In genomic region chrX:136910565-136911040, GRCh38 we compare ENCODE assay signal across 8 cellular contexts. TPM values are rescaled to one million over a fixed set of nuclear protein-coding genes. Genes with fewer than 3 reads are reported as not detected.
DNase-seq lines count a peak whose midpoint lies in the region; ATAC-seq and TF ChIP-seq lines count a peak whose summit lies in the region.

No MANE protein-coding gene starts in this region.

- no peaks in the 10 kb centered on the region for H4K20me1 ChIP-seq in OCI-LY7 (ENCODE audit: insufficient read depth, low read length)

- H3K9me3 ChIP-seq in ES-I3 (ENCODE audit: control insufficient read depth, insufficient read depth, low read length), result no peaks in the 10 kb centered on the region
- no peaks in the 10 kb centered on the region for H3K9me3 ChIP-seq in OCI-LY7 (ENCODE audit: low read length)
- no peaks in the 10 kb centered on the region for H3K9me3 ChIP-seq in esophagus muscularis mucosa

- POLR2A ChIA-PET in OCI-LY7 (lab: Charles Lee), result interaction anchor here (2.5 kb wide), 1 partner anchor 30 kb away, joined by 8 read pairs; the partner anchor contains the start of gene RBMX

- CTCF ChIA-PET in OCI-LY7 (lab: Charles Lee; ENCODE audit: unreplicated experiment), result no interaction called here

- peaks cover 8% of the 10 kb centered on the region; the same call in 1 of the 2 replicates for H3K4me1 ChIP-seq in ES-I3 (ENCODE audit: insufficient read depth, low read length)
- peaks cover 24% of the 10 kb centered on the region for H3K4me1 ChIP-seq in OCI-LY7 (ENCODE audit: insufficient read depth, low read length, poor library complexity, severe bottlenecking)
- H3K4me1 ChIP-seq in esophagus muscularis mucosa, result peaks cover 0 to 15% (median 10%) of the 10 kb centered on the region in 4 donors
- no peaks in the 10 kb centered on the region for H3K4me1 ChIP-seq in rectal smooth muscle tissue (ENCODE audit: control insufficient read depth, insufficient read depth, low read length)

- no peak for TF ChIP-seq CTCF in OCI-LY7 (conservative IDR thresholded peaks at IDR 0.05; ENCODE audit: low read length)
- no peak for TF ChIP-seq CTCF in esophagus muscularis mucosa (IDR thresholded peaks at IDR 0.05)

- no peak for ATAC-seq in HG02642 (IDR thresholded peaks at IDR 0.05; ENCODE audit: poor library complexity, unreplicated experiment)
- ATAC-seq in GM21576 (IDR thresholded peaks at IDR 0.05; ENCODE audit: unreplicated experiment), result no peak
- ATAC-seq in HG02973 (IDR thresholded peaks at IDR 0.05; ENCODE audit: unreplicated experiment), result no peak
- ATAC-seq in sciatic nerve, result no peak

- H3K9ac ChIP-seq in ES-I3 (ENCODE audit: low read depth, low read length), result peak overlapping the region; percentile 97; the same call in 1 of the 2 replicates
- no peak overlapping the region for H3K9ac ChIP-seq in rectal smooth muscle tissue (ENCODE audit: low read length)

- H3K4me3 ChIP-seq in OCI-LY7 (ENCODE audit: low read depth, low read length, poor library complexity, severe bottlenecking) (peak overlapping the region; percentile 88), esophagus muscularis mucosa (peak overlapping the region; percentile 61 to 74 (median 64)), rectal smooth muscle tissue (ENCODE audit: low read length) (peak overlapping the region; percentile 14)

- BruUV-seq in OCI-LY7 (replicated peaks; lab: Mats Ljungman, UMichigan), result TSS peak; percentile 66

- H3K4me2 ChIP-seq in OCI-LY7 (ENCODE audit: low read length), result peak overlapping the region; percentile 86

- H3K79me2 ChIP-seq in OCI-LY7 (ENCODE audit: insufficient read depth, low read depth, low read length), result peaks cover 6% of the 10 kb centered on the region; the same call in 1 of the 2 replicates

- H3K27ac ChIP-seq in OCI-LY7 (ENCODE audit: low read depth, low read length, poor library complexity, severe bottlenecking), result peak overlapping the region; percentile 66
- H3K27ac ChIP-seq in esophagus muscularis mucosa (replicated peaks in 1 of 4), result peak overlapping the region; percentile 82 to 88 (median 84)
- H3K27ac ChIP-seq in rectal smooth muscle tissue (ENCODE audit: low read depth, low read length), result no peak overlapping the region

- intact Hi-C loops in OCI-LY7 (cut with micrococcal nuclease; ENCODE audit: unreplicated experiment), result loop anchor here (1.0 to 2.0 kb wide), 2 partner anchors 30 to 130 kb away; partner anchors contain the start of genes ARHGEF6 and RBMX
- intact Hi-C loops in esophagus muscularis mucosa (cut with DNase I), result no loop called here
- intact Hi-C loops in sciatic nerve (cut with DNase I), result no loop called here

- peak overlapping the region; percentile 85 for H2AFZ ChIP-seq in OCI-LY7 (ENCODE audit: low read length)

- H3K27me3 ChIP-seq in esophagus muscularis mucosa (no peaks in the 10 kb centered on the region), rectal smooth muscle tissue (ENCODE audit: control insufficient read depth, insufficient read depth, low read length) (no peaks in the 10 kb centered on the region)

- no peak for TF ChIP-seq POLR2A in esophagus muscularis mucosa (IDR thresholded peaks at IDR 0.05; ENCODE audit: low read depth)

- no peaks in the 10 kb centered on the region for H3K9me2 ChIP-seq in OCI-LY7 (ENCODE audit: insufficient read depth, low read length)

- 40% methylated on average over 4 of the region's 4 CpGs for WGBS in esophagus muscularis mucosa

- no peak for DNase-seq in OCI-LY7 (ENCODE audit: low spot score)
- no peak for DNase-seq in esophagus muscularis mucosa (ENCODE audit: extremely low spot score)
- no peak for DNase-seq in sciatic nerve (ENCODE audit: low spot score)

- no peak for TF ChIP-seq EP300 in esophagus muscularis mucosa (IDR thresholded peaks at IDR 0.05)

- H3K36me3 ChIP-seq in ES-I3 (ENCODE audit: insufficient read depth, low read length), result no peaks in the 10 kb centered on the region
- H3K36me3 ChIP-seq in OCI-LY7 (ENCODE audit: insufficient read depth, low read length), result no peaks in the 10 kb centered on the region
- no peaks in the 10 kb centered on the region for H3K36me3 ChIP-seq in esophagus muscularis mucosa
- no peaks in the 10 kb centered on the region for H3K36me3 ChIP-seq in rectal smooth muscle tissue (ENCODE audit: control insufficient read depth, insufficient read depth, low read length)

RNA-seq across cellular contexts. Expression of gene RBMX, which starts 30.1 kb away (rescaled TPM):
- 321 and 394 TPM in 2 replicates for total RNA-seq in OCI-LY7 (2014; rRNA removed; shearing (Covaris generic))
- total RNA-seq in OCI-LY7 (2022) (342 and 367 TPM in 2 replicates), esophagus muscularis mucosa (100 to 1,000 TPM; 126 to 219 (median 159) TPM), sciatic nerve (153 TPM)

Comparison
In these comparisons a context has a peak if more than half of its experiments do, and no peak if none do; other contexts are left out.
1. H3K4me3 ChIP-seq: peak in every context shown above with its lines; median percentile 88 in OCI-LY7; 64 in esophagus muscularis mucosa; 14 in rectal smooth muscle tissue.